10 cellular contexts compared by ENCODE assay signal in the genomic region with DNA sequence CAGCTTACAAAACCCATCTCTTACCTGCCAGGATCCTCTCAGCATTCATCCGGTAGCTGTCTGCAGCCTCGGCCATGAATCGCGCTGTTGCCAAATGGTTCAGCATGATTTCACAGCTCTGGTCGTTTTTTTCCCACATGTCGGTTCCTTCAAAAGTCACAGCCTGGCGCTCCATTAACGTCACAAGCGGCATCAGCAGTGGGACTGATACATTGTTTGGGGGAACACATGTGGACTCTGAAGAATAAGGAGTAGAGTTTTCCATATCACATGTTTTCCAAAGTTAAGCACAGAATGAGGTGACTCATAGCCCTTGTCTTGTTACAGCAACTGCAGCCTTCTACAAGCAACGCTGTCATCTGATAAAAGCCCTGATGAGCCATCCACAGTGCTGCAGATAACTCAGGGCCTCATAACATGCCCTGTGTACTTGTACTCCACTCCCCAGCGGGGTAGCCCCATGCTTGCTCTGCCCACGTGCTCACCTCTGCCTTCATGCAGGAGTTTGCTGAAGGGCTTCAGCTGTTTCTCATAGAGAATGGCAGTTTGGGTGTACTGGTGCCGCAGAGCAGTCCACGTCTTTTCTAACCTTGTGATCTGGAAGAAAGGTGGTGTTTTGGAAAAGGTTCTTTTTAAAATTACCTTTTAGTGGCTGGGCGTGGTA.
DNase-seq lines count a peak whose midpoint lies in the region; ATAC-seq, FAIRE-seq and TF ChIP-seq lines count a peak whose summit lies in the region.
"Had no signal": no experiment of that assay in that cellular context is flagged by ENCODE, and none has a peak within 500 bp of the region (broad histone marks: within the 10 kb centered on the region; RNA-seq: fewer than 3 reads in every experiment).

No MANE protein-coding gene starts in this region.

- no peaks in the 10 kb centered on the region for H3K9me3 Mint-ChIP-seq in activated CD4-positive, alpha-beta T cell treated with anti-CD3 and anti-CD28 coated beads for 36 hours (ENCODE audit: low read depth)
- H3K9me3 Mint-ChIP-seq in activated CD4-positive, alpha-beta T cell treated with anti-CD3 and anti-CD28 coated beads, Interleukin-2, amount 10 ng/mL, durations not matched to agents 7 days and 5 days = no peaks in the 10 kb centered on the region
- no peaks in the 10 kb centered on the region for H3K9me3 Mint-ChIP-seq in activated T-cell treated with anti-CD3 and anti-CD28 coated beads, Interleukin-2, amount 50 U/mL, for 4 hours
- H3K9me3 Mint-ChIP-seq: activated T-cell treated with anti-CD3 and anti-CD28 coated beads, Interleukin-2, amount 50 U/mL, for 72 hours had no signal

- H3K4me3 Mint-ChIP-seq in activated CD4-positive, alpha-beta T cell treated with anti-CD3 and anti-CD28 coated beads for 36 hours = no peak overlapping the region
- no peak overlapping the region for H3K4me3 Mint-ChIP-seq in activated CD4-positive, alpha-beta T cell treated with anti-CD3 and anti-CD28 coated beads, Interleukin-2, amount 10 ng/mL, durations not matched to agents 7 days and 5 days
- H3K4me3 Mint-ChIP-seq in activated T-cell treated with anti-CD3 and anti-CD28 coated beads, Interleukin-2, amount 50 U/mL, for 4 hours = no peak overlapping the region
- H3K4me3 Mint-ChIP-seq: activated T-cell treated with anti-CD3 and anti-CD28 coated beads, Interleukin-2, amount 50 U/mL, for 72 hours had no signal

- H3K27me3 Mint-ChIP-seq in activated CD4-positive, alpha-beta T cell treated with anti-CD3 and anti-CD28 coated beads for 36 hours = no peaks in the 10 kb centered on the region
- no peaks in the 10 kb centered on the region for H3K27me3 Mint-ChIP-seq in activated CD4-positive, alpha-beta T cell treated with anti-CD3 and anti-CD28 coated beads, Interleukin-2, amount 10 ng/mL, durations not matched to agents 7 days and 5 days
- no peaks in the 10 kb centered on the region for H3K27me3 Mint-ChIP-seq in activated T-cell treated with anti-CD3 and anti-CD28 coated beads, Interleukin-2, amount 50 U/mL, for 4 hours (ENCODE audit: low read depth)

- intact Hi-C loops in activated CD4-positive, alpha-beta T cell treated with anti-CD3 and anti-CD28 coated beads for 36 hours (cut with DNase I, micrococcal nuclease) = no loop called here
- intact Hi-C loops in upper lobe of right lung (cut with DNase I) = no loop called here

- H3K9me3 ChIP-seq in upper lobe of right lung = no peaks in the 10 kb centered on the region

- no peak overlapping the region for H3K4me3 ChIP-seq in bronchial epithelial cell (ENCODE audit: low read depth, low read length)
- H3K4me3 ChIP-seq in upper lobe of right lung = no peak overlapping the region

- no peak overlapping the region for H3K27ac Mint-ChIP-seq in activated CD4-positive, alpha-beta T cell treated with anti-CD3 and anti-CD28 coated beads for 36 hours
- H3K27ac Mint-ChIP-seq in activated CD4-positive, alpha-beta T cell treated with anti-CD3 and anti-CD28 coated beads, Interleukin-2, amount 10 ng/mL, durations not matched to agents 7 days and 5 days = no peak overlapping the region
- H3K27ac Mint-ChIP-seq: activated T-cell treated with anti-CD3 and anti-CD28 coated beads, Interleukin-2, amount 50 U/mL, for 72 hours had no signal

- ATAC-seq in activated CD4-positive, alpha-beta T cell treated with anti-CD3 and anti-CD28 coated beads for 36 hours = peak; percentile 78
- peak; percentile 49 for ATAC-seq in upper lobe of right lung
- ATAC-seq in activated T-cell treated with anti-CD3 and anti-CD28 coated beads, Interleukin-2, amount 50 U/mL, for 4 hours = no peak
- no peak for ATAC-seq in GM19463 (IDR thresholded peaks at IDR 0.05; ENCODE audit: unreplicated experiment)

- TF ChIP-seq CTCF in bronchial epithelial cell (IDR thresholded peaks at IDR 0.05; ENCODE audit: insufficient read depth, low read length, severe bottlenecking) = no peak
- no peak for TF ChIP-seq CTCF in upper lobe of right lung (IDR thresholded peaks at IDR 0.05)

- H3K4me1 ChIP-seq in upper lobe of right lung = peaks cover 18% of the 10 kb centered on the region

- H3K36me3 ChIP-seq in bronchial epithelial cell (ENCODE audit: control insufficient read depth, insufficient read depth, low read length) (peaks cover 22% of the 10 kb centered on the region), upper lobe of right lung (peaks cover 73% of the 10 kb centered on the region)

- POLR2A ChIA-PET in activated CD4-positive, alpha-beta T cell treated with anti-CD3 and anti-CD28 coated beads for 36 hours (lab: Charles Lee) = no interaction called here
- POLR2A ChIA-PET in activated CD4-positive, alpha-beta T cell treated with anti-CD3 and anti-CD28 coated beads, Interleukin-2, amount 10 ng/mL, durations not matched to agents 7 days and 5 days (lab: Charles Lee) = no interaction called here

- no peaks in the 10 kb centered on the region for H3K27me3 ChIP-seq in bronchial epithelial cell (ENCODE audit: control insufficient read depth, insufficient read depth, low read length)
- no peaks in the 10 kb centered on the region for H3K27me3 ChIP-seq in upper lobe of right lung

- no peaks in the 10 kb centered on the region for H3K4me1 Mint-ChIP-seq in activated CD4-positive, alpha-beta T cell treated with anti-CD3 and anti-CD28 coated beads for 36 hours
- no peaks in the 10 kb centered on the region for H3K4me1 Mint-ChIP-seq in activated CD4-positive, alpha-beta T cell treated with anti-CD3 and anti-CD28 coated beads, Interleukin-2, amount 10 ng/mL, durations not matched to agents 7 days and 5 days
- no peaks in the 10 kb centered on the region for H3K4me1 Mint-ChIP-seq in activated T-cell treated with anti-CD3 and anti-CD28 coated beads, Interleukin-2, amount 50 U/mL, for 4 hours (ENCODE audit: low read depth)

- peak; percentile 32 for FAIRE-seq in bronchial epithelial cell (lab: Jason Lieb, UNC)

- DNase-seq in activated CD4-positive, alpha-beta T cell treated with anti-CD3 and anti-CD28 coated beads for 36 hours = peak; percentile 33
- no peak for DNase-seq in activated CD4-positive, alpha-beta T cell treated with anti-CD3 and anti-CD28 coated beads, Interleukin-2, amount 10 ng/mL, durations not matched to agents 7 days and 5 days
- DNase-seq in bronchial epithelial cell (ENCODE audit: low read depth) = peak; percentile 78
- peak; percentile 33 for DNase-seq in kidney glomerular epithelial cell (lab: John Stamatoyannopoulos, UW)
- no peak for DNase-seq in upper lobe of right lung
- DNase-seq in activated T-cell treated with anti-CD3 and anti-CD28 coated beads, Interleukin-2, amount 50 U/mL, for 4 hours = no peak
- no peak for DNase-seq in C1 segment of cervical spinal cord (lab: John Stamatoyannopoulos, UW)
- DNase-seq: activated T-cell treated with anti-CD3 and anti-CD28 coated beads, Interleukin-2, amount 50 U/mL, for 72 hours had no signal

- peak overlapping the region; percentile 8 for H3K27ac ChIP-seq in upper lobe of right lung
- H3K27ac ChIP-seq: 22Rv1 had no signal

- CTCF ChIA-PET in activated CD4-positive, alpha-beta T cell treated with anti-CD3 and anti-CD28 coated beads for 36 hours (lab: Charles Lee) = no interaction called here
- CTCF ChIA-PET in activated CD4-positive, alpha-beta T cell treated with anti-CD3 and anti-CD28 coated beads, Interleukin-2, amount 10 ng/mL, durations not matched to agents 7 days and 5 days (lab: Charles Lee) = interaction anchor here (0.8 kb wide), 1 partner anchor 12 kb away, joined by 3 read pairs; no protein-coding TSS in a partner anchor

- H3K36me3 Mint-ChIP-seq in activated CD4-positive, alpha-beta T cell treated with anti-CD3 and anti-CD28 coated beads for 36 hours (ENCODE audit: low read depth) = no peaks in the 10 kb centered on the region
- no peaks in the 10 kb centered on the region for H3K36me3 Mint-ChIP-seq in activated CD4-positive, alpha-beta T cell treated with anti-CD3 and anti-CD28 coated beads, Interleukin-2, amount 10 ng/mL, durations not matched to agents 7 days and 5 days (ENCODE audit: low read depth)
- H3K36me3 Mint-ChIP-seq in activated T-cell treated with anti-CD3 and anti-CD28 coated beads, Interleukin-2, amount 50 U/mL, for 4 hours (ENCODE audit: insufficient read depth) = no peaks in the 10 kb centered on the region

Comparison
In these comparisons a context has a peak if more than half of its experiments do, and no peak if none do; other contexts are left out.
1. DNase-seq: peak in activated CD4-positive, alpha-beta T cell treated with anti-CD3 and anti-CD28 coated beads for 36 hours (single experiment), bronchial epithelial cell (single experiment) and kidney glomerular epithelial cell (single experiment); none in activated CD4-positive, alpha-beta T cell treated with anti-CD3 and anti-CD28 coated beads, Interleukin-2, amount 10 ng/mL, durations not matched to agents 7 days and 5 days (single experiment), upper lobe of right lung (single experiment), activated T-cell treated with anti-CD3 and anti-CD28 coated beads, Interleukin-2, amount 50 U/mL, for 4 hours (single experiment) and C1 segment of cervical spinal cord (0 of 14).
2. ATAC-seq: peak in activated CD4-positive, alpha-beta T cell treated with anti-CD3 and anti-CD28 coated beads for 36 hours (single experiment) and upper lobe of right lung (single experiment); none in activated T-cell treated with anti-CD3 and anti-CD28 coated beads, Interleukin-2, amount 50 U/mL, for 4 hours (0 of 2) and GM19463 (single experiment).